9 cellular contexts compared by ENCODE assay signal in the genomic region with DNA sequence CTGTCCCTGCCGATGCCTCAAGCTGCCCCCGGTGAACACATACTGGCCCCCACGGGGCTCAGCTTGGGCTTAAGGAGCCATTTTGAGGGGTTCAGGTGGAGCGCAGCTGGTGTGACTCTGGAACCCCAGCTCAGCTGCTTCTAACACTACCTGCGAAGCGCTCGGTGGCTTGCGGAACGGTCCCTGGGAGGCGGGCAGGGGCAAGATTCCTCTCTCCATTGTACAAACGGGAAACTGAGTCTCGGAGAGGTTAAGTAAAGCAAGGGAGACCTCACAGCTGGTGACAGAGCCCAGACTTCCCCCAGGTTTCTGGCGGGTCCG. TPM values are rescaled to one million over a fixed set of nuclear protein-coding genes. Genes with fewer than 3 reads are reported as not detected.
A peak's percentile ranks its signal among the peaks of the same experiment; 100 is the strongest.
DNase-seq lines count a peak whose midpoint lies in the region; TF ChIP-seq lines count a peak whose summit lies in the region.
"Had no signal": no experiment of that assay in that cellular context is flagged by ENCODE, and none has a peak within 500 bp of the region (broad histone marks: within the 10 kb centered on the region; RNA-seq: fewer than 3 reads in every experiment).

No MANE protein-coding gene starts in this region.

- TF ChIP-seq CTCF in WI38 (IDR thresholded peaks at IDR 0.05; ENCODE audit: low read depth, low read length) (no peak), hepatocyte (IDR thresholded peaks at IDR 0.05; ENCODE audit: poor library complexity) (no peak), spleen (IDR thresholded peaks at IDR 0.05 in 8 of 11, conservative IDR thresholded peaks at IDR 0.05 in 3 of 11) (no peak), adrenal gland (IDR thresholded peaks at IDR 0.05) (no peak)

- H4K20me1 ChIP-seq in hepatocyte (ENCODE audit: insufficient read depth, poor library complexity, severe bottlenecking), result no peaks in the 10 kb centered on the region

- peak overlapping the region; percentile 50 for H3K4me3 ChIP-seq in H7 (ENCODE audit: insufficient read depth, low read depth, low read length)
- peak overlapping the region; percentile 56 for H3K4me3 ChIP-seq in WI38 (ENCODE audit: low read depth, low read length)
- no peak overlapping the region for H3K4me3 ChIP-seq in hepatocyte
- H3K4me3 ChIP-seq in spleen, result peak overlapping the region; percentile 34 to 75 (median 46)
- H3K4me3 ChIP-seq in adrenal gland, result peak overlapping the region in 1 of 4 donors; percentile 59

- 80% methylated on average over 14 of the region's 14 CpGs for WGBS in hepatocyte (ENCODE audit: low lambda C conversion rate, missing lambda C conversion rate)
- WGBS in spleen, 5 donors, result 65 to 71% (median 68%) methylated on average over 14 of the region's 14 CpGs
- WGBS in adrenal gland, 4 donors, result 60 to 68% (median 64%) methylated on average over 6 to 14 of the region's 14 CpGs

- H3K36me3 ChIP-seq in H7 (replicated peaks; ENCODE audit: control insufficient read depth, insufficient read depth, low read length) (no peaks in the 10 kb centered on the region), hepatocyte (replicated peaks; ENCODE audit: insufficient read depth, low read depth) (no peaks in the 10 kb centered on the region), spleen (peaks cover 0 to 95% (median 25%) of the 10 kb centered on the region in 6 donors), adrenal gland (replicated peaks in 1 of 2) (peaks cover 0 to 5% of the 10 kb centered on the region in 2 donors)

- H3K27me3 ChIP-seq in H7 (ENCODE audit: control insufficient read depth, insufficient read depth, low read length) (peaks cover 2% of the 10 kb centered on the region; the same call in 1 of the 2 replicates), hepatocyte (no peaks in the 10 kb centered on the region), spleen (replicated peaks in 1 of 7) (no peaks in the 10 kb centered on the region), adrenal gland (no peaks in the 10 kb centered on the region)
- H3K27me3 ChIP-seq: foreskin keratinocyte had no signal

- no peak for DNase-seq in H7
- no peak for DNase-seq in hepatocyte (ENCODE audit: low spot score)
- DNase-seq in spleen, result no peak
- no peak for DNase-seq in NCI-H2029 (lab: John Stamatoyannopoulos, UW)
- DNase-seq in stimulated activated CD8-positive, alpha-beta memory T cell treated with anti-CD3 and anti-CD28 coated beads, Interleukin-4, amount 100 ng/mL, for 48 hours, result no peak
- DNase-seq in adrenal gland, result no peak
- no peak for DNase-seq in NCI-H146 treated with DMSO at 0.1 percent for 48 hours (lab: John Stamatoyannopoulos, UW; ENCODE audit: unreplicated experiment)
- DNase-seq: foreskin keratinocyte had no signal

- H3K9me2 ChIP-seq in hepatocyte (replicated peaks; ENCODE audit: insufficient read depth), result no peaks in the 10 kb centered on the region

- intact Hi-C loops in spleen (cut with DNase I; ENCODE audit: low total_unique reads), result no loop called here
- intact Hi-C loops in adrenal gland (cut with DNase I), result no loop called here

- H3K27ac ChIP-seq in hepatocyte (no peak overlapping the region), spleen (peak overlapping the region in 6 of 8 donors; percentile 39 to 82 (median 70)), adrenal gland (no peak overlapping the region)
- H3K27ac ChIP-seq: foreskin keratinocyte had no signal

- H2AFZ ChIP-seq in hepatocyte, result peak overlapping the region; percentile 91

- H3K9me3 ChIP-seq in hepatocyte (ENCODE audit: low read depth), result no peaks in the 10 kb centered on the region
- no peaks in the 10 kb centered on the region for H3K9me3 ChIP-seq in spleen
- H3K9me3 ChIP-seq in adrenal gland (replicated peaks in 1 of 3), result no peaks in the 10 kb centered on the region

- TF ChIP-seq POLR2A in spleen (IDR thresholded peaks at IDR 0.05), result no peak
- TF ChIP-seq POLR2A in adrenal gland (IDR thresholded peaks at IDR 0.05), result no peak

- no peaks in the 10 kb centered on the region for H3K79me2 ChIP-seq in hepatocyte

- peak overlapping the region; percentile 84 for H3K4me2 ChIP-seq in hepatocyte

- H3K4me1 ChIP-seq in hepatocyte (ENCODE audit: insufficient read depth) (peaks cover 14% of the 10 kb centered on the region), spleen (peaks cover 7 to 72% (median 47%) of the 10 kb centered on the region in 6 donors), adrenal gland (replicated peaks in 1 of 2) (peaks cover 11 to 14% of the 10 kb centered on the region in 2 donors)
- H3K4me1 ChIP-seq: foreskin keratinocyte had no signal

RNA-seq across cellular contexts. Expression of a gene that starts 11.8 kb away (rescaled TPM):
- 43.4 and 47.2 TPM in 2 replicates for total RNA-seq in H7 (2014; rRNA removed; shearing (Covaris generic))
- total RNA-seq in hepatocyte (63.7 and 76.4 TPM in 2 replicates), spleen (10 to 100 TPM; 23.5 to 45.1 (median 33.5) TPM), adrenal gland (10 to 100 TPM; 13.9 to 47.3 (median 24.6) TPM)
- polyA plus RNA-seq in hepatocyte (139 and 161 TPM in 2 replicates), spleen (10 to 100 TPM; 34.2 to 45.9 (median 37.0) TPM), adrenal gland (10 to 100 TPM in 2 of 3 donors, 1 to 10 TPM in 1; 1.4 to 39.1 (median 37.2) TPM)

RNA-seq across cellular contexts. Expression of a gene that starts 31.5 kb away (rescaled TPM):
- 17.9 and 21.7 TPM in 2 replicates for total RNA-seq in H7 (2014; rRNA removed; shearing (Covaris generic))
- total RNA-seq in hepatocyte (26.7 and 30.9 TPM in 2 replicates), spleen (10 to 100 TPM; 35.4 to 53.8 (median 48.6) TPM), adrenal gland (10 to 100 TPM; 15.1 to 35.5 (median 24.6) TPM)
- polyA plus RNA-seq in hepatocyte (22.3 and 28.2 TPM in 2 replicates), spleen (10 to 100 TPM; 19.0 to 41.9 (median 25.8) TPM), adrenal gland (10 to 100 TPM; 13.6 to 45.9 (median 19.0) TPM)

RNA-seq across cellular contexts. Expression of a gene that starts 31.9 kb away (rescaled TPM):
- 0.28 and 0.70 TPM in 2 replicates for total RNA-seq in H7 (2014; rRNA removed; shearing (Covaris generic))
- total RNA-seq in hepatocyte, result 11.5 and 15.7 TPM in 2 replicates
- polyA plus RNA-seq in hepatocyte, result 19.4 and 23.5 TPM in 2 replicates
- total RNA-seq in spleen, result 100 to 1,000 TPM in 3 of 7 donors, 10 to 100 TPM in 4; 80.4 to 205 (median 90.1) TPM
- 10 to 100 TPM; 16.6 to 49.9 (median 30.1) TPM for polyA plus RNA-seq in spleen
- 1 to 10 TPM; 3.1 to 9.4 (median 6.9) TPM for total RNA-seq in adrenal gland
- polyA plus RNA-seq in adrenal gland, result 10 to 100 TPM in 2 of 3 donors, 1 to 10 TPM in 1; 1.0 to 12.5 (median 12.1) TPM

Comparison
In these comparisons a context has a peak if more than half of its experiments do, and no peak if none do; other contexts are left out.
1. H3K27ac ChIP-seq: peak in spleen (6 of 8); none in hepatocyte (single experiment) and adrenal gland (0 of 5).